ENCODE assay signal across 8 cellular contexts in the genomic region with DNA sequence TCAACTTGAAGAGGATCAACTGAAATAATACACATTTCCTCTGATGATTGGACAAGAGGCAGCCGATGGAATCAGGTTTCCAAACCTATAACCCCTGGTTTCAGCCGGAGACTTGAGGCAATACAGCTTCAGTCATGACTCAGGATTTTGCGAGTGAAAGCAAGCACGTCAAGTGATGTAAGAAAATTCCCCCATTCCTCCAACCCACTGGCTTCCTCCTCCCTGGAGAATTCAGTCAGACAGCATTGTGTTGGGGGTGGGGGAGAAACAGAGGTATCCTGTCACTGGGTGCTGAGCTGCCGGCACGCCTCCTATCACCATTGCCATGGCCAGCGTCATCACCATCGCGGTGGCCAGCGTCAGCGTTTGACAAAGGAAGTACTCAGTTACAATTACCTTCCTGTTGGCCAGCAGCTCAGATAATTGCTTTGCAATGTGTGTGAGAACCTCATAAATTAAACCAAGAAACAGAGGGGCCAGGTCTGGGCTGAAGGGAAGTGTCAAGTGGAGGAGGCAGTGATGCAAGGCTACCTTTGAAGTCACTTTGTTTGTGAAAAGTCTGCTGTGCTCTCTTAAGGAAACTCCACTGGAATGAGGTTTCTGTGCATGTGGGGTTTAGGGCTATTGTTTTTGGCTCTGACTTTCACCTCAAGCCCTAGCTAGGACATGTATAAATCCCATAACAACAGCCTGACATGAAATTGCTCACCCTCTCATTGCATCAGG. TPM values are rescaled to one million over a fixed set of nuclear protein-coding genes. Genes with fewer than 3 reads are reported as not detected.
DNase-seq lines count a peak whose midpoint lies in the region; ATAC-seq, FAIRE-seq and TF ChIP-seq lines count a peak whose summit lies in the region.

No MANE protein-coding gene starts in this region.

- peak overlapping the region; percentile 94 for H3K27ac ChIP-seq in breast epithelium

- no peaks in the 10 kb centered on the region for H3K36me3 ChIP-seq in breast epithelium

- no peak for TF ChIP-seq CTCF in breast epithelium (IDR thresholded peaks at IDR 0.05)

- no peaks in the 10 kb centered on the region for H3K4me1 ChIP-seq in breast epithelium

- H3K4me3 Mint-ChIP-seq in T-helper 2 cell treated with Interferon-gamma antibody and Interleukin-4, amounts not matched to agents 5 μg/mL and 100 μg/mL, for 36 hours = peak overlapping the region; percentile 53

- DNase-seq in MV-4-11 (lab: John Stamatoyannopoulos, UW) = peak; percentile 75
- DNase-seq in T-helper 2 cell treated with Interferon-gamma antibody and Interleukin-4, amounts not matched to agents 5 μg/mL and 100 μg/mL, for 36 hours (ENCODE audit: low spot score) = peak; percentile 59
- peak; percentile 72 to 96 for DNase-seq in breast epithelium (ENCODE audit: low spot score in 2 of 2)
- no peak for DNase-seq in left lobe of liver (ENCODE audit: low spot score)
- peak; percentile 69 for DNase-seq in stimulated activated CD4-positive, alpha-beta T cell treated with anti-CD3 and anti-CD28 coated beads, Interleukin-4, amount 100 ng/mL, for 24 hours
- no peak for DNase-seq in frontal cortex (ENCODE audit: low spot score in 2 of 2)

- peaks cover 22% of the 10 kb centered on the region for H3K36me3 Mint-ChIP-seq in T-helper 2 cell treated with Interferon-gamma antibody and Interleukin-4, amounts not matched to agents 5 μg/mL and 100 μg/mL, for 36 hours (ENCODE audit: low read depth)

- no peaks in the 10 kb centered on the region for H3K27me3 ChIP-seq in breast epithelium

- peaks cover 12% of the 10 kb centered on the region for H3K9me3 Mint-ChIP-seq in T-helper 2 cell treated with Interferon-gamma antibody and Interleukin-4, amounts not matched to agents 5 μg/mL and 100 μg/mL, for 36 hours

- intact Hi-C loops in breast epithelium (cut with DNase I; ENCODE audit: low total_unique reads) = no loop called here

- FAIRE-seq in G401.6 (lab: Jason Lieb, UNC) = peak; percentile 100
- FAIRE-seq in frontal cortex (lab: Jason Lieb, UNC) = no peak

- H3K4me1 Mint-ChIP-seq in T-helper 2 cell treated with Interferon-gamma antibody and Interleukin-4, amounts not matched to agents 5 μg/mL and 100 μg/mL, for 36 hours (ENCODE audit: low read depth) = peaks cover 70% of the 10 kb centered on the region

- H3K27ac Mint-ChIP-seq in T-helper 2 cell treated with Interferon-gamma antibody and Interleukin-4, amounts not matched to agents 5 μg/mL and 100 μg/mL, for 36 hours = peak overlapping the region; percentile 76

- TF ChIP-seq POLR2A in breast epithelium (IDR thresholded peaks at IDR 0.05) = no peak

- H3K4me3 ChIP-seq in breast epithelium = peak overlapping the region in 1 of 3 donors; percentile 20

- H3K27me3 Mint-ChIP-seq in T-helper 2 cell treated with Interferon-gamma antibody and Interleukin-4, amounts not matched to agents 5 μg/mL and 100 μg/mL, for 36 hours (ENCODE audit: low read depth) = no peaks in the 10 kb centered on the region

- no peaks in the 10 kb centered on the region for H3K9me3 ChIP-seq in breast epithelium

- peak; percentile 69 for ATAC-seq in left lobe of liver
- no peak for ATAC-seq in GM19324 (IDR thresholded peaks at IDR 0.05; ENCODE audit: low FRiP score, unreplicated experiment)

RNA-seq across cellular contexts. Expression of gene LIF, which starts 50.3 kb away (rescaled TPM):
- total RNA-seq in breast epithelium (1 to 10 TPM; 1.4 to 9.5 (median 1.6) TPM), left lobe of liver (0.38 TPM), frontal cortex (not detected)

Comparison
In these comparisons a context has a peak if more than half of its experiments do, and no peak if none do; other contexts are left out.
1. DNase-seq: peak in MV-4-11 (single experiment), T-helper 2 cell treated with Interferon-gamma antibody and Interleukin-4, amounts not matched to agents 5 μg/mL and 100 μg/mL, for 36 hours (single experiment), breast epithelium (2 of 2) and stimulated activated CD4-positive, alpha-beta T cell treated with anti-CD3 and anti-CD28 coated beads, Interleukin-4, amount 100 ng/mL, for 24 hours (single experiment); none in left lobe of liver (single experiment) and frontal cortex (0 of 2).